ENCODE assay signal across 9 cellular contexts in genomic region chr19:7637374-7638256, GRCh38. TPM values are rescaled to one million over a fixed set of nuclear protein-coding genes. Genes with fewer than 3 reads are reported as not detected.
DNase-seq lines count a peak whose midpoint lies in the region.
"Had no signal": no experiment of that assay in that cellular context is flagged by ENCODE, and none has a peak within 500 bp of the region (broad histone marks: within the 10 kb centered on the region; RNA-seq: fewer than 3 reads in every experiment).

No MANE protein-coding gene starts in this region.

- H3K27ac Mint-ChIP-seq in activated naive CD4-positive, alpha-beta T cell treated with anti-CD3 and anti-CD28 coated beads for 36 hours: peak overlapping the region; percentile 65
- H3K27ac Mint-ChIP-seq: brain had no signal

- H3K4me3 ChIP-seq in mononuclear cell (ENCODE audit: low read length): peak overlapping the region; percentile 80

- H3K4me3 Mint-ChIP-seq in activated naive CD4-positive, alpha-beta T cell treated with anti-CD3 and anti-CD28 coated beads for 36 hours: peak overlapping the region; percentile 80

- H3K36me3 Mint-ChIP-seq in activated naive CD4-positive, alpha-beta T cell treated with anti-CD3 and anti-CD28 coated beads for 36 hours (ENCODE audit: low read depth): peaks cover 12% of the 10 kb centered on the region
- H3K36me3 Mint-ChIP-seq: brain had no signal

- CTCF ChIA-PET in activated naive CD4-positive, alpha-beta T cell treated with anti-CD3 and anti-CD28 coated beads for 36 hours (lab: Charles Lee): interaction anchor here (0.7 to 1.7 kb wide), 6 partner anchors 11 to 162 kb away, joined by 3 to 6 read pairs (median 4); partner anchors contain the start of gene TRAPPC5

- no peaks in the 10 kb centered on the region for H3K27me3 Mint-ChIP-seq in activated naive CD4-positive, alpha-beta T cell treated with anti-CD3 and anti-CD28 coated beads for 36 hours (ENCODE audit: low read depth)

- H3K9me3 ChIP-seq in mononuclear cell (ENCODE audit: low read depth, low read length): no peaks in the 10 kb centered on the region

- no peak for DNase-seq in activated naive CD4-positive, alpha-beta T cell treated with anti-CD3 and anti-CD28 coated beads for 36 hours
- no peak for DNase-seq in activated naive CD4-positive, alpha-beta T cell (lab: John Stamatoyannopoulos, UW)
- DNase-seq in NOMO-1 treated with dmso at 0.1 percent for 144 hours (lab: John Stamatoyannopoulos, UW; ENCODE audit: unreplicated experiment): peak; percentile 22
- peak; percentile 35 for DNase-seq in dermis blood vessel endothelial cell
- DNase-seq in stimulated activated naive CD4-positive, alpha-beta T cell treated with Interleukin-2 at 50 U/mL for 16 hours (lab: John Stamatoyannopoulos, UW): no peak
- DNase-seq in NCI-H2196 treated with DMSO at 0.1 percent for 48 hours (lab: John Stamatoyannopoulos, UW; ENCODE audit: unreplicated experiment): no peak
- DNase-seq in epidermal melanocyte (ENCODE audit: insufficient read length, low spot score): no peak

- intact Hi-C loops in activated naive CD4-positive, alpha-beta T cell treated with anti-CD3 and anti-CD28 coated beads for 36 hours (cut with micrococcal nuclease): loop anchor here (1.0 kb wide), 1 partner anchor 8 kb away; the partner anchor contains the start of genes PET100 and XAB2

- H3K9me3 Mint-ChIP-seq in activated naive CD4-positive, alpha-beta T cell treated with anti-CD3 and anti-CD28 coated beads for 36 hours: peaks cover 6% of the 10 kb centered on the region
- H3K9me3 Mint-ChIP-seq: brain had no signal

- H3K27me3 ChIP-seq in mononuclear cell (ENCODE audit: insufficient read depth, low read length): no peaks in the 10 kb centered on the region

- peaks cover 32% of the 10 kb centered on the region for H3K4me1 Mint-ChIP-seq in activated naive CD4-positive, alpha-beta T cell treated with anti-CD3 and anti-CD28 coated beads for 36 hours (ENCODE audit: low read depth)
- H3K4me1 Mint-ChIP-seq: brain had no signal

- peaks cover 32% of the 10 kb centered on the region for H3K4me1 ChIP-seq in mononuclear cell (ENCODE audit: insufficient read depth, low read length)

RNA-seq across cellular contexts. Expression of gene STXBP2, which starts 0.7 kb away (rescaled TPM):
- 10 to 100 TPM; 88.4 to 92.4 TPM for total RNA-seq in activated naive CD4-positive, alpha-beta T cell treated with anti-CD3 and anti-CD28 coated beads for 36 hours
- total RNA-seq in dermis blood vessel endothelial cell: 30.8 and 67.1 TPM in 2 replicates
- 89.7 TPM for total RNA-seq in mononuclear cell

RNA-seq across cellular contexts. Expression of gene PCP2, which starts 4.1 kb away (rescaled TPM):
- under 1 TPM in 1 of 2 experiments, not detected in 1; 0.64 TPM for total RNA-seq in activated naive CD4-positive, alpha-beta T cell treated with anti-CD3 and anti-CD28 coated beads for 36 hours
- total RNA-seq in dermis blood vessel endothelial cell (not detected in 2 replicates), mononuclear cell (0.63 TPM)

RNA-seq across cellular contexts. Expression of gene PET100, which starts 8.0 kb away (rescaled TPM):
- 10 to 100 TPM; 93.9 to 96.5 TPM for total RNA-seq in activated naive CD4-positive, alpha-beta T cell treated with anti-CD3 and anti-CD28 coated beads for 36 hours
- 12.7 and 24.7 TPM in 2 replicates for total RNA-seq in dermis blood vessel endothelial cell
- 14.3 TPM for total RNA-seq in mononuclear cell

RNA-seq across cellular contexts. Expression of gene XAB2, which starts 8.3 kb away (rescaled TPM):
- 10 to 100 TPM; 60.0 to 60.4 TPM for total RNA-seq in activated naive CD4-positive, alpha-beta T cell treated with anti-CD3 and anti-CD28 coated beads for 36 hours
- total RNA-seq in dermis blood vessel endothelial cell: 25.2 and 52.9 TPM in 2 replicates
- 53.2 TPM for total RNA-seq in mononuclear cell

RNA-seq across cellular contexts. Expression of gene RETN, which starts 31.2 kb away (rescaled TPM):
- total RNA-seq in activated naive CD4-positive, alpha-beta T cell treated with anti-CD3 and anti-CD28 coated beads for 36 hours: not detected
- total RNA-seq in dermis blood vessel endothelial cell (not detected in 2 replicates), mononuclear cell (47.2 TPM)

Comparison
In these comparisons a context has a peak if more than half of its experiments do, and no peak if none do; other contexts are left out.
1. DNase-seq: peak in NOMO-1 treated with dmso at 0.1 percent for 144 hours (single experiment) and dermis blood vessel endothelial cell (single experiment); none in activated naive CD4-positive, alpha-beta T cell treated with anti-CD3 and anti-CD28 coated beads for 36 hours (single experiment), activated naive CD4-positive, alpha-beta T cell (0 of 4), stimulated activated naive CD4-positive, alpha-beta T cell treated with Interleukin-2 at 50 U/mL for 16 hours (single experiment), NCI-H2196 treated with DMSO at 0.1 percent for 48 hours (single experiment) and epidermal melanocyte (single experiment).